ENCODE assay signal across 2 cellular contexts in genomic region chr13:36883392-36883791, GRCh38. TPM values are rescaled to one million over a fixed set of nuclear protein-coding genes. Genes with fewer than 3 reads are reported as not detected.
"Had no signal": no experiment of that assay in that cellular context is flagged by ENCODE, and none has a peak within 500 bp of the region (broad histone marks: within the 10 kb centered on the region; RNA-seq: fewer than 3 reads in every experiment).

No MANE protein-coding gene starts in this region.

RNA-seq across cellular contexts. Expression of gene SMAD9, which starts 36.6 kb away (rescaled TPM):
- total RNA-seq: activated T-cell treated with anti-CD3 and anti-CD28 coated beads, Interleukin-2, amount 50 U/mL, for 4 hours; T-helper 17 cell had no signal
